ENCODE assay signal across 12 cellular contexts in genomic region chr13:51769455-51770127, GRCh38. TPM values are rescaled to one million over a fixed set of nuclear protein-coding genes. Genes with fewer than 3 reads are reported as not detected.
DNase-seq lines count a peak whose midpoint lies in the region; ATAC-seq, FAIRE-seq and TF ChIP-seq lines count a peak whose summit lies in the region.
"Had no signal": no experiment of that assay in that cellular context is flagged by ENCODE, and none has a peak within 500 bp of the region (broad histone marks: within the 10 kb centered on the region; RNA-seq: fewer than 3 reads in every experiment).

No MANE protein-coding gene starts in this region.

- intact Hi-C loops in breast epithelium (cut with DNase I; ENCODE audit: low total_unique reads) (no loop called here), Right ventricle myocardium superior (cut with DNase I) (no loop called here), tibial artery (cut with DNase I; ENCODE audit: low total_unique reads) (no loop called here)

- H3K4me3 ChIP-seq in breast epithelium: no peak overlapping the region
- no peak overlapping the region for H3K4me3 ChIP-seq in osteoblast (ENCODE audit: insufficient read depth, low read length)
- no peak overlapping the region for H3K4me3 ChIP-seq in tibial artery
- H3K4me3 ChIP-seq: SK-N-MC had no signal

- peak; percentile 86 for ATAC-seq in Right ventricle myocardium superior (ENCODE audit: poor library complexity)

- peaks cover 0 to 17% of the 10 kb centered on the region in 2 donors for H3K4me1 ChIP-seq in breast epithelium
- H3K4me1 ChIP-seq in osteoblast (ENCODE audit: insufficient read depth, low read length): peaks cover 7% of the 10 kb centered on the region
- H3K4me1 ChIP-seq in tibial artery: peaks cover 0 to 43% (median 31%) of the 10 kb centered on the region in 4 donors

- no peak overlapping the region for H2AFZ ChIP-seq in osteoblast (ENCODE audit: low read length)

- TF ChIP-seq POLR2A in breast epithelium (IDR thresholded peaks at IDR 0.05) (no peak), H54 (IDR thresholded peaks at IDR 0.05; ENCODE audit: low read depth, low read length) (no peak)

- H3K27me3 ChIP-seq in breast epithelium: no peaks in the 10 kb centered on the region
- peaks cover 6% of the 10 kb centered on the region for H3K27me3 ChIP-seq in osteoblast (ENCODE audit: insufficient read depth, low read length)
- no peaks in the 10 kb centered on the region for H3K27me3 ChIP-seq in tibial artery

- H4K20me1 ChIP-seq in osteoblast (ENCODE audit: insufficient read depth, low read length): no peaks in the 10 kb centered on the region

- H3K36me3 ChIP-seq in breast epithelium (no peaks in the 10 kb centered on the region), osteoblast (ENCODE audit: insufficient read depth, low read length) (peaks cover 17% of the 10 kb centered on the region), tibial artery (peaks cover 0 to 25% (median 11%) of the 10 kb centered on the region in 3 donors)

- TF ChIP-seq CTCF in breast epithelium (IDR thresholded peaks at IDR 0.05): no peak
- no peak for TF ChIP-seq CTCF in osteoblast (IDR thresholded peaks at IDR 0.05; ENCODE audit: extremely low read depth, low read depth, low read length)
- TF ChIP-seq CTCF in tibial artery (IDR thresholded peaks at IDR 0.05): no peak

- H3K79me2 ChIP-seq in osteoblast (ENCODE audit: insufficient read depth, low read length): no peaks in the 10 kb centered on the region

- peak in 1 of 2 donors; percentile 87 for DNase-seq in breast epithelium (ENCODE audit: low spot score in 2 of 2)
- peak; percentile 80 for DNase-seq in Right ventricle myocardium superior
- DNase-seq in osteoblast (ENCODE audit: insufficient read length, low spot score, missing footprints): peak; percentile 64
- DNase-seq in tibial artery: peak; percentile 88 to 92
- no peak for DNase-seq in CD1c-positive myeloid dendritic cell (ENCODE audit: extremely low spot score)
- no peak for DNase-seq in NCI-H2196 treated with DMSO at 0.1 percent for 48 hours (lab: John Stamatoyannopoulos, UW; ENCODE audit: unreplicated experiment)
- no peak for DNase-seq in H54 (ENCODE audit: insufficient read length, low spot score)
- DNase-seq: dermis blood vessel endothelial cell; NCI-H69; stimulated activated CD4-positive, alpha-beta T cell treated with anti-CD3 and anti-CD28 coated beads, Interleukin-12 subunit alpha, Interleukin-12 subunit beta, amount 100 ng/mL, for 4 hours; stimulated activated CD8-positive, alpha-beta memory T cell treated with anti-CD3 and anti-CD28 coated beads, Interleukin-4, amount 100 ng/mL, for 48 hours had no signal

- FAIRE-seq in H54 (lab: Jason Lieb, UNC): no peak

- peak overlapping the region; percentile 89 to 97 for H3K27ac ChIP-seq in breast epithelium
- no peak overlapping the region for H3K27ac ChIP-seq in osteoblast (ENCODE audit: low read depth, low read length)
- H3K27ac ChIP-seq in tibial artery: peak overlapping the region; percentile 87 to 89
- H3K27ac ChIP-seq: SK-N-MC had no signal

- H3K9me3 ChIP-seq in breast epithelium (no peaks in the 10 kb centered on the region), osteoblast (ENCODE audit: low read depth, low read length) (no peaks in the 10 kb centered on the region), tibial artery (no peaks in the 10 kb centered on the region)

- no peak overlapping the region for H3K4me2 ChIP-seq in osteoblast (ENCODE audit: insufficient read depth, low read length)

RNA-seq across cellular contexts. Expression of gene DHRS12, which starts 34.4 kb away (rescaled TPM):
- total RNA-seq in breast epithelium (10 to 100 TPM; 16.2 to 35.7 (median 16.4) TPM), Right ventricle myocardium superior (10.4 TPM), osteoblast (3.3 and 3.8 TPM in 2 replicates)

Comparison
In these comparisons a context has a peak if more than half of its experiments do, and no peak if none do; other contexts are left out.
1. DNase-seq: peak in Right ventricle myocardium superior (single experiment), osteoblast (single experiment) and tibial artery (2 of 2); none in CD1c-positive myeloid dendritic cell (single experiment), NCI-H2196 treated with DMSO at 0.1 percent for 48 hours (single experiment) and H54 (single experiment).